In the genomic region with DNA sequence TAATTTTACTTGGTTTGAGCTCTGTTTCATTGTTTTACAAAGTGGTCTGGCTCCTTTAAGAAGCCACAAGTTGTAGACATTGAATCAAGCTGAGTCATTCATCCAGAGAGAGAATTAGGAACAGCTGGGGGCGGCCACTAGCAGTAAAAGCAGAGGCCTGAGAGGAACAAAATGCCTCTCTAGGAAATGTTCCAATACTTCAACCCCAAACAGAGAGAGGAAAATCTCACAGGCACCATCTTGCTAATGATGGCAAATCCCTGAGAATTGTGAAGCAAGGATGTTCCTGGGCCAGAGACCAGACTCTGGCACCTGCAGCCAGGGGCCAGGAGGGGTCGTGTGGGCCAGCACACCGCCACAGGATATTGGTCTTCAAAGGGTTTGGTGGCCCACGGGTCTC, we compare ENCODE assay signal across 8 cellular contexts. TPM values are rescaled to one million over a fixed set of nuclear protein-coding genes. Genes with fewer than 3 reads are reported as not detected.
DNase-seq lines count a peak whose midpoint lies in the region; ATAC-seq, FAIRE-seq and TF ChIP-seq lines count a peak whose summit lies in the region.

No MANE protein-coding gene starts in this region.

- no peaks in the 10 kb centered on the region for H3K27me3 ChIP-seq in A673 (replicated peaks; ENCODE audit: insufficient read depth, low read depth, low read length, poor library complexity)
- no peaks in the 10 kb centered on the region for H3K27me3 ChIP-seq in keratinocyte (ENCODE audit: control insufficient read depth, extremely low read depth, insufficient read depth, low read length)

- TF ChIP-seq CTCF in A673 (conservative IDR thresholded peaks at IDR 0.05; ENCODE audit: low read depth, low read length) (no peak), brain (conservative IDR thresholded peaks at IDR 0.05) (no peak), keratinocyte (optimal IDR thresholded peaks at IDR 0.05 in 1 of 3, IDR thresholded peaks at IDR 0.05 in 1 of 3, conservative IDR thresholded peaks at IDR 0.05 in 1 of 3; ENCODE audit: extremely low read depth in 1 of 3, insufficient read depth in 2 of 3, low read length in 3 of 3) (no peak)

- BruUV-seq in A673 (replicated peaks; lab: Mats Ljungman, UMichigan), result no TSS peak

- H3K27ac ChIP-seq in A673 (ENCODE audit: low read depth, low read length, poor library complexity, severe bottlenecking) (peak overlapping the region; percentile 79), keratinocyte (ENCODE audit: control insufficient read depth, insufficient read depth, low read length) (no peak overlapping the region)

- intact Hi-C loops in A673 (cut with micrococcal nuclease; ENCODE audit: unreplicated experiment), result no loop called here

- no peaks in the 10 kb centered on the region for H3K27me3 Mint-ChIP-seq in brain

- CTCF ChIA-PET in A673 (lab: Charles Lee), result no interaction called here

- peak; percentile 90 for DNase-seq in A673 (ENCODE audit: low spot score)
- DNase-seq in HTR-8/SVneo (ENCODE audit: insufficient read length, low spot score), result peak; percentile 54
- no peak for DNase-seq in keratinocyte (ENCODE audit: low read depth, low spot score)
- DNase-seq in GF-D8 (lab: John Stamatoyannopoulos, UW), result no peak
- no peak for DNase-seq in activated CD4-positive, CD25-positive, alpha-beta regulatory T cell treated with anti-CD3 and anti-CD28 coated beads, Interleukin-2, amount 50 U/mL, for 72 hours
- DNase-seq in activated CD4-positive, alpha-beta T cell treated with anti-CD3 and anti-CD28 coated beads, Interleukin-2, amount 50 U/mL, for 48 hours, result no peak

- H3K9me1 ChIP-seq in keratinocyte (ENCODE audit: control insufficient read depth, extremely low read depth, insufficient read depth, low read length), result no peaks in the 10 kb centered on the region

- peak overlapping the region; percentile 44 for H3K4me2 ChIP-seq in keratinocyte (ENCODE audit: control insufficient read depth, extremely low read depth, insufficient read depth, low read depth, low read length)

- H3K9me3 ChIP-seq in A673 (ENCODE audit: low read depth, low read length, poor library complexity, severe bottlenecking) (no peaks in the 10 kb centered on the region), keratinocyte (ENCODE audit: control insufficient read depth, low read depth, low read length) (no peaks in the 10 kb centered on the region)

- H3K4me3 ChIP-seq in A673 (ENCODE audit: low read depth, low read length, poor library complexity, severe bottlenecking), result no peak overlapping the region
- no peak overlapping the region for H3K4me3 ChIP-seq in keratinocyte (ENCODE audit: control insufficient read depth in 2 of 3, extremely low read depth in 1 of 3, insufficient read depth in 2 of 3, low read depth in 1 of 3, low read length in 3 of 3)

- dilution Hi-C loops in keratinocyte (cut with MboI; ENCODE audit: extremely low pct_ligation_motif_present, low sequenced_read_pairs), result no loop called here

- ATAC-seq in HG03280 (IDR thresholded peaks at IDR 0.05; ENCODE audit: unreplicated experiment), result no peak

- no peak overlapping the region for H3K9ac ChIP-seq in keratinocyte (ENCODE audit: control insufficient read depth, extremely low read depth, insufficient read depth, low read length)

- H3K9me3 Mint-ChIP-seq in brain, result no peaks in the 10 kb centered on the region

- H3K36me3 Mint-ChIP-seq in brain, result no peaks in the 10 kb centered on the region

- FAIRE-seq in HTR-8/SVneo (lab: Jason Lieb, UNC), result no peak
- peak; percentile 69 for FAIRE-seq in keratinocyte (lab: Jason Lieb, UNC)

- H2AFZ ChIP-seq in keratinocyte (ENCODE audit: control insufficient read depth, low read length), result no peak overlapping the region

- no peaks in the 10 kb centered on the region for H3K79me2 ChIP-seq in keratinocyte (ENCODE audit: control insufficient read depth, insufficient read depth, low read length)

- no peaks in the 10 kb centered on the region for H4K20me1 ChIP-seq in keratinocyte (ENCODE audit: control insufficient read depth, extremely low read depth, insufficient read depth, low read length)

- peaks cover 96% of the 10 kb centered on the region for H3K4me1 ChIP-seq in A673 (ENCODE audit: insufficient read depth, low read length, poor library complexity, severe bottlenecking)
- H3K4me1 ChIP-seq in keratinocyte (ENCODE audit: control insufficient read depth, extremely low read depth, insufficient read depth, low read length), result peaks cover 36% of the 10 kb centered on the region

- H3K4me3 Mint-ChIP-seq in brain, result peak overlapping the region in 1 of 5 experiments; percentile 67

- H3K36me3 ChIP-seq in A673 (ENCODE audit: insufficient read depth, low read length, poor library complexity, severe bottlenecking) (no peaks in the 10 kb centered on the region), keratinocyte (ENCODE audit: control insufficient read depth in 2 of 2, extremely low read depth in 1 of 2, insufficient read depth in 2 of 2, low read length in 2 of 2) (no peaks in the 10 kb centered on the region)

- H3K27ac Mint-ChIP-seq in brain, result peak overlapping the region in 4 of 5 experiments; percentile 52 to 93 (median 92)

- POLR2A ChIA-PET in A673 (lab: Charles Lee; ENCODE audit: low non-redundant PET), result no interaction called here

- peaks cover 86% of the 10 kb centered on the region for H3K4me1 Mint-ChIP-seq in brain

RNA-seq across cellular contexts. Expression of a gene that starts 26.5 kb away (rescaled TPM):
- 4.8 and 9.2 TPM in 2 replicates for total RNA-seq in A673 (2021)
- polyA plus RNA-seq in brain (ENCODE audit: insufficient read depth, low read depth, low replicate concordance) (18.6 TPM), keratinocyte (0.01 to 0.03 TPM in 2 of 3 replicates, not detected in the other)
- polyA plus RNA-seq in keratinocyte (2011; ENCODE audit: low read depth), result not detected
- polyA plus RNA-seq in keratinocyte (2011; cell fraction: cytosol; rRNA removed), result not detected in 2 replicates
- polyA plus RNA-seq in keratinocyte (2011; cell fraction: nucleus; rRNA removed), result not detected in 2 replicates
- polyA plus RNA-seq in keratinocyte (2012; ENCODE audit: low replicate concordance), result not detected in 2 replicates
- polyA minus RNA-seq in keratinocyte, result 0.03 TPM in 1 of 3 replicates, not detected in the others
- not detected for polyA minus RNA-seq in keratinocyte (2011; cell fraction: cytosol; rRNA and poly(A)+ RNA removed)
- polyA minus RNA-seq in keratinocyte (2011; cell fraction: nucleus; rRNA and poly(A)+ RNA removed), result not detected in 2 replicates

Comparison
In these comparisons a context has a peak if more than half of its experiments do, and no peak if none do; other contexts are left out.
1. DNase-seq: peak in A673 (single experiment) and HTR-8/SVneo (single experiment); none in keratinocyte (single experiment), GF-D8 (single experiment), activated CD4-positive, CD25-positive, alpha-beta regulatory T cell treated with anti-CD3 and anti-CD28 coated beads, Interleukin-2, amount 50 U/mL, for 72 hours (single experiment) and activated CD4-positive, alpha-beta T cell treated with anti-CD3 and anti-CD28 coated beads, Interleukin-2, amount 50 U/mL, for 48 hours (0 of 2).
2. RNA of a gene that starts 26.5 kb away (polyA plus RNA-seq): 18.6 TPM in brain (single experiment); 0.01 to 0.03 TPM in keratinocyte; every median in the first group is over 10 times any median in the second.